8 cellular contexts compared by ENCODE assay signal in genomic region chr15:43769584-43770228, GRCh38. TPM values are rescaled to one million over a fixed set of nuclear protein-coding genes. Genes with fewer than 3 reads are reported as not detected.
A peak's percentile ranks its signal among the peaks of the same experiment; 100 is the strongest.
DNase-seq lines count a peak whose midpoint lies in the region; ATAC-seq and TF ChIP-seq lines count a peak whose summit lies in the region.

No MANE protein-coding gene starts in this region.

- H3K27ac ChIP-seq in body of pancreas, result no peak overlapping the region

- no peak for TF ChIP-seq POLR2A in body of pancreas (IDR thresholded peaks at IDR 0.05)

- no peaks in the 10 kb centered on the region for H3K27me3 ChIP-seq in body of pancreas

- ATAC-seq in body of pancreas, result peak; percentile 67
- ATAC-seq in HG03135 (IDR thresholded peaks at IDR 0.05; ENCODE audit: unreplicated experiment), result no peak

- H3K4me3 ChIP-seq in body of pancreas, result no peak overlapping the region

- 60 to 69% methylated on average over 5 of the region's 5 CpGs for WGBS in body of pancreas, 2 donors

- DNase-seq in EL, result peak; percentile 66
- peak in 4 of 5 experiments; percentile 32 to 49 (median 48) for DNase-seq in T-helper 2 cell
- peak; percentile 55 to 72 (median 59) for DNase-seq in body of pancreas
- DNase-seq in islet precursor cell, result peak; percentile 77
- peak; percentile 69 for DNase-seq in stimulated activated CD4-positive, alpha-beta T cell treated with anti-CD3 and anti-CD28 coated beads, Interleukin-4, amount 100 ng/mL, for 24 hours
- no peak for DNase-seq in NCI-H1092 (lab: John Stamatoyannopoulos, UW)

- peaks cover 16 to 54% of the 10 kb centered on the region in 2 donors for H3K36me3 ChIP-seq in body of pancreas (replicated peaks in 1 of 2; ENCODE audit: insufficient read depth in 1 of 2, low read depth in 2 of 2)

- no peaks in the 10 kb centered on the region for H3K4me1 ChIP-seq in body of pancreas

- no peaks in the 10 kb centered on the region for H3K9me3 ChIP-seq in body of pancreas

- peak; percentile 93 for TF ChIP-seq CTCF in LNCAP (IDR thresholded peaks at IDR 0.05)
- peak; percentile 47 to 71 (median 64) for TF ChIP-seq CTCF in body of pancreas (IDR thresholded peaks at IDR 0.05)

- intact Hi-C loops in body of pancreas (cut with DNase I), result no loop called here

RNA-seq across cellular contexts. Expression of gene ELL3, which starts 7.1 kb away (rescaled TPM):
- 10 to 100 TPM in 1 of 2 donors, 1 to 10 TPM in 1; 4.9 to 29.1 TPM for total RNA-seq in body of pancreas

RNA-seq across cellular contexts. Expression of gene SERF2, which starts 22.4 kb away (rescaled TPM):
- total RNA-seq in body of pancreas, result 100 to 1,000 TPM; 190 to 818 TPM

RNA-seq across cellular contexts. Expression of gene PDIA3, which starts 23.5 kb away (rescaled TPM):
- 10 to 100 TPM; 80.7 to 89.3 TPM for total RNA-seq in body of pancreas

RNA-seq across cellular contexts. Expression of gene SERINC4, which starts 30.3 kb away (rescaled TPM):
- not detected for total RNA-seq in body of pancreas

RNA-seq across cellular contexts. Expression of gene HYPK, which starts 30.7 kb away (rescaled TPM):
- total RNA-seq in body of pancreas, result 10 to 100 TPM; 13.2 to 52.9 TPM
